Comparison of ENCODE assay signal across 16 cellular contexts in the genomic region with DNA sequence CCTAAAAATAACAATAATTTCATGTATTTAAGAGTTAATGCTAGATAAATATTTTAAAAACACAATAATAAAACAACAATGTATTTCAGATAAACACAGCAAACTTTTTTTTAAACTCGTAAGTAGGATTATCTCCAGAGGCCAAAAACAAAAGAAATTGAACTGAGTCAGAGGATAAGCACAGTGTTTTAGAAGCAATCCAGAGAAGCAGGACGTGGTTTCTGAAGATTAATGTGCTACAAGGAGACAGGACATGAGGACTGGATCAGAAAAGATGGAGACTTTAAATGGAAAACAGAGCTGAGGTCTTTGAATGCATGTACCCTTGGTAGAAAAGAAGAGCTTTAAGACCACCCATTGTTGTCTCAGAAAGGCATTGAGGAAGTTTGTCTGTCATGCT.
"Had no signal": no experiment of that assay in that cellular context is flagged by ENCODE, and none has a peak within 500 bp of the region (broad histone marks: within the 10 kb centered on the region; RNA-seq: fewer than 3 reads in every experiment).

No MANE protein-coding gene starts in this region.

- FAIRE-seq: keratinocyte had no signal

- H3K27me3 ChIP-seq: cardiac muscle cell, esophagus squamous epithelium, foreskin keratinocyte, heart right ventricle, spleen, tibial nerve had no signal

- ATAC-seq: activated CD8-positive, alpha-beta T cell treated with anti-CD3 and anti-CD28 coated beads, Interleukin-2, amount 10 ng/mL, durations not matched to agents 7 days and 5 days; foreskin keratinocyte; heart right ventricle; right cardiac atrium; stimulated activated memory B cell treated with anti-CD40 and anti-IgM and Interleukin-4, amounts not matched to agents 10 μg/mL and 1 μg/mL and 100 μg/mL, for 72 hours had no signal

- H3K4me3 ChIP-seq: cardiac muscle cell, esophagus squamous epithelium, heart right ventricle, left ventricle myocardium inferior, spleen, tibial nerve had no signal

- DNase-seq: activated CD4-positive, alpha-beta T cell treated with anti-CD3 and anti-CD28 coated beads for 48 hours; activated CD8-positive, alpha-beta memory T cell treated with anti-CD3 and anti-CD28 coated beads, Interleukin-2, amount 50 U/mL, for 48 hours; activated CD8-positive, alpha-beta T cell treated with anti-CD3 and anti-CD28 coated beads, Interleukin-2, amount 10 ng/mL, durations not matched to agents 7 days and 5 days; esophagus squamous epithelium; heart right ventricle; left ventricle myocardium inferior; mesendoderm; right cardiac atrium; spleen; stimulated activated CD4-positive, alpha-beta T cell treated with anti-CD3 and anti-CD28 coated beads, Interleukin-1b, Interleukin-23, amount 100 ng/mL, for 48 hours; WERI-Rb-1 had no signal

- H3K36me3 ChIP-seq: cardiac muscle cell, esophagus squamous epithelium, heart right ventricle, left ventricle myocardium inferior, spleen, tibial nerve, WERI-Rb-1 had no signal

- H3K27ac ChIP-seq: cardiac muscle cell, esophagus squamous epithelium, foreskin keratinocyte, heart right ventricle, left ventricle myocardium inferior, spleen, tibial nerve, WERI-Rb-1 had no signal

- H3K4me1 ChIP-seq: esophagus squamous epithelium, foreskin keratinocyte, heart right ventricle, left ventricle myocardium inferior, spleen, tibial nerve had no signal
